Comparison of ENCODE assay signal across 1 cellular context in genomic region chr12:61357496-61357895, GRCh38.
TF ChIP-seq lines count a peak whose summit lies in the region.

No MANE protein-coding gene starts in this region.

TF ChIP-seq in H1, 55 proteins besides CTCF, POLR2A, EP300 and RAD21 (continued from another document):
- no peak for TF ChIP-seq SRF (IDR thresholded peaks at IDR 0.05; ENCODE audit: low read depth, low read length)
- no peak for TF ChIP-seq SUZ12 (IDR thresholded peaks at IDR 0.05; ENCODE audit: low read length)
- TF ChIP-seq KDM4A (IDR thresholded peaks at IDR 0.05; ENCODE audit: low read depth, low read length, severe bottlenecking), result no peak
- no peak for TF ChIP-seq CBX8 (IDR thresholded peaks at IDR 0.05; ENCODE audit: borderline replicate concordance, low read depth, low read length)
- TF ChIP-seq YY1 (IDR thresholded peaks at IDR 0.05; ENCODE audit: low read depth, low read length), result no peak
- TF ChIP-seq ATF3 (IDR thresholded peaks at IDR 0.05; ENCODE audit: insufficient read depth, low read depth, low read length), result no peak
- TF ChIP-seq ASH2L (IDR thresholded peaks at IDR 0.05; ENCODE audit: low read length), result no peak
- no peak for TF ChIP-seq MAFK (IDR thresholded peaks at IDR 0.05; ENCODE audit: low read depth, low read length)
- no peak for TF ChIP-seq TAF1 (IDR thresholded peaks at IDR 0.05; ENCODE audit: low read depth, low read length)
- TF ChIP-seq SIX5 (IDR thresholded peaks at IDR 0.05; ENCODE audit: low read depth, low read length), result no peak
- no peak for TF ChIP-seq MAX (IDR thresholded peaks at IDR 0.05)
- TF ChIP-seq SIRT6 (IDR thresholded peaks at IDR 0.05; ENCODE audit: low read length), result no peak
- no peak for TF ChIP-seq PHF8 (conservative IDR thresholded peaks at IDR 0.05; ENCODE audit: low read depth, low read length)
- TF ChIP-seq FOSL1 (IDR thresholded peaks at IDR 0.05; ENCODE audit: insufficient read depth, low read depth, low read length), result no peak
